In the genomic region with DNA sequence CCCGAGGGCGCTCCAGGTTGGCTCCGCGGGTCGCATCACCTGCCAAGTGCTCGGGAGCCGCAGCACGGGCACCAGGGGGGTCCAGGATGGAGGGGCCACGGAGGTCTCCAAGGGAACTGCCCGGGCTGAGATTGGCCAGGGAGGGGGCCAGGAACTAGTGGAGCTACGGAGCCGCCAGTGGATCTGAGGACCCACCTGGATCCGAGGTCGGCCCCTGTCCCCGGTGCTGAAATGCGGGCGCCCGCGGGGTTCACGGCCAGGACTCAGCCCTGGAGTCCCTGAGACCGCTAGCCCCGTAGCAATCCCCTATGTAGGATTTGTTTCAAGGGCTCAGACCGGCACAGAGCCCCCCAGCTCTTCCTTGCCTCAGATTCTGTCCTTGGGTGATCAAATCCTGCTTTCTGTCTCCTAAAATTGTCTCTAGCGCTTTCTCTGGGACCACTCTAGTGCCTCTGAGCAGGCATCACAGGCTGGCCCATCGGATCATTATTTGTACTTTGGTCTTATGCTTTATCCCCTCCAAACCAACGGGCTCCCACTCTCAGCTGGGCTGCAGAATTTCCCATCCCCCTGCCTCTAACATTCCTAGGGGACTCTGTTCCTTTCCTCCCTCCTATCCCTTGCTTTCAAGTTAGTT, we compare ENCODE assay signal across 1 cellular context.
A peak's percentile ranks its signal among the peaks of the same experiment; 100 is the strongest.
TF ChIP-seq lines count a peak whose summit lies in the region.

No MANE protein-coding gene starts in this region.

TF ChIP-seq in GM23338, 12 proteins besides CTCF, POLR2A, EP300 and RAD21 (continued from another document):
- TF ChIP-seq, protein P1, sequence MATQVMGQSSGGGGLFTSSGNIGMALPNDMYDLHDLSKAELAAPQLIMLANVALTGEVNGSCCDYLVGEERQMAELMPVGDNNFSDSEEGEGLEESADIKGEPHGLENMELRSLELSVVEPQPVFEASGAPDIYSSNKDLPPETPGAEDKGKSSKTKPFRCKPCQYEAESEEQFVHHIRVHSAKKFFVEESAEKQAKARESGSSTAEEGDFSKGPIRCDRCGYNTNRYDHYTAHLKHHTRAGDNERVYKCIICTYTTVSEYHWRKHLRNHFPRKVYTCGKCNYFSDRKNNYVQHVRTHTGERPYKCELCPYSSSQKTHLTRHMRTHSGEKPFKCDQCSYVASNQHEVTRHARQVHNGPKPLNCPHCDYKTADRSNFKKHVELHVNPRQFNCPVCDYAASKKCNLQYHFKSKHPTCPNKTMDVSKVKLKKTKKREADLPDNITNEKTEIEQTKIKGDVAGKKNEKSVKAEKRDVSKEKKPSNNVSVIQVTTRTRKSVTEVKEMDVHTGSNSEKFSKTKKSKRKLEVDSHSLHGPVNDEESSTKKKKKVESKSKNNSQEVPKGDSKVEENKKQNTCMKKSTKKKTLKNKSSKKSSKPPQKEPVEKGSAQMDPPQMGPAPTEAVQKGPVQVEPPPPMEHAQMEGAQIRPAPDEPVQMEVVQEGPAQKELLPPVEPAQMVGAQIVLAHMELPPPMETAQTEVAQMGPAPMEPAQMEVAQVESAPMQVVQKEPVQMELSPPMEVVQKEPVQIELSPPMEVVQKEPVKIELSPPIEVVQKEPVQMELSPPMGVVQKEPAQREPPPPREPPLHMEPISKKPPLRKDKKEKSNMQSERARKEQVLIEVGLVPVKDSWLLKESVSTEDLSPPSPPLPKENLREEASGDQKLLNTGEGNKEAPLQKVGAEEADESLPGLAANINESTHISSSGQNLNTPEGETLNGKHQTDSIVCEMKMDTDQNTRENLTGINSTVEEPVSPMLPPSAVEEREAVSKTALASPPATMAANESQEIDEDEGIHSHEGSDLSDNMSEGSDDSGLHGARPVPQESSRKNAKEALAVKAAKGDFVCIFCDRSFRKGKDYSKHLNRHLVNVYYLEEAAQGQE (IDR thresholded peaks at IDR 0.05; ENCODE audit: unreplicated experiment), result peak; percentile 85
- no peak for TF ChIP-seq EZH2 (IDR thresholded peaks at IDR 0.05; ENCODE audit: low read depth, unreplicated experiment)
- TF ChIP-seq JUNB (IDR thresholded peaks at IDR 0.05; ENCODE audit: unreplicated experiment), result no peak
- no peak for TF ChIP-seq EZH2phosphoT487 (IDR thresholded peaks at IDR 0.05; ENCODE audit: unreplicated experiment)
